Comparison of ENCODE assay signal across 8 cellular contexts in the genomic region with DNA sequence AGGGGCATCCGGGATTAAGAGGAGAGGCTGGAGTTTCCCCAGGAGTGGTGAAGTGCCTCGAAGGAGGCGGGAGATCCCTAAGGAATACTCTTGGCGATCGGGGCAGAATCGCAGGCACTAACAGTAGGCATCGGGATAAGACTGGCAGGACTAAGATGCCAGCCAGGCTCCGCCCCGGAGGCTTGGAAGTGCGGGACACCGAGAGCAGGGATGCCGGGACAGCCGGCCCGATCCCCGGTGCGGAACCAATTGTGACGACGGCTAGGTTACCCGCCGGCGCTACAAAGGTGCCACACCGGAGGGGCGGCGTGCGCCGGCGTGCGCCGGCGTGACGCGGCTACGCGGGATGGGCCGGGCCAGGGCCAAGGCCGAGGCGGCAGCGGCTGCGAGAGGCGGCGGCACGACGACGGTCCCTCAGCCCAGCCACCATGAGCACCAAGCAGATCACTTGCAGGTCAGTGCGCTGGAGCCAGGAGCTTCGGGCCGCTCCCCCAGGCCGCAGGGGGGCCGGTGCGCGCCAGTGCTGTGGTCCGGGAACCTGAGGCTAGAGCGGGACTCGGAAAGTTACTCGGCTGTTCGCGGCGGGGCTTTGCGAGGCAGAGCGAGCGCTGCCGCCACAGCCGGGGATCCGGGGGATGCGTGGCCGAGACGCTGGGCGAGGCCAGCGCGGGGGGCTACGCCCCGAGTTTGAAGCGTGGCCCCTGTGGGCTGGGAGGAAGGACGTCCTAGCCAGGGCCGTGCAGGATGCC.
A peak's percentile ranks its signal among the peaks of the same experiment; 100 is the strongest.
DNase-seq lines count a peak whose midpoint lies in the region; ATAC-seq lines count a peak whose summit lies in the region.

A gene with protein sequence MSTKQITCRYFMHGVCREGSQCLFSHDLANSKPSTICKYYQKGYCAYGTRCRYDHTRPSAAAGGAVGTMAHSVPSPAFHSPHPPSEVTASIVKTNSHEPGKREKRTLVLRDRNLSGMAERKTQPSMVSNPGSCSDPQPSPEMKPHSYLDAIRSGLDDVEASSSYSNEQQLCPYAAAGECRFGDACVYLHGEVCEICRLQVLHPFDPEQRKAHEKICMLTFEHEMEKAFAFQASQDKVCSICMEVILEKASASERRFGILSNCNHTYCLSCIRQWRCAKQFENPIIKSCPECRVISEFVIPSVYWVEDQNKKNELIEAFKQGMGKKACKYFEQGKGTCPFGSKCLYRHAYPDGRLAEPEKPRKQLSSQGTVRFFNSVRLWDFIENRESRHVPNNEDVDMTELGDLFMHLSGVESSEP (plus strand): TSS at position 365 of the 749 bp plus-strand sequence. CDS start 64 bp downstream, at position 429.

- in situ Hi-C loops in ACHN (cut with HindIII; ENCODE audit: low pct_ligation_motif_present, low pct_unique_long_range_greater_than_20kb, low sequenced_read_pairs) = no loop called here

- peak within 1 kb of the TSS; percentile 84 for H3K27ac ChIP-seq in caudate nucleus (ENCODE audit: low read depth, low read length)

- DNase-seq in ACHN (peak; percentile 87), NCI-H226 (peak; percentile 85), caudate nucleus (lab: John Stamatoyannopoulos, UW) (peak; percentile 35 to 94 (median 84)), iris pigment epithelial cell (ENCODE audit: low read depth) (peak; percentile 78)
- DNase-seq in activated CD4-positive, CD25-positive, alpha-beta regulatory T cell (lab: John Stamatoyannopoulos, UW) = peak; percentile 66 to 79 (median 74)
- DNase-seq in stimulated activated CD4-positive, alpha-beta T cell treated with anti-CD3 and anti-CD28 coated beads, Interleukin-12 subunit alpha, Interleukin-12 subunit beta, amount 100 ng/mL, for 4 hours = peak; percentile 85

- ATAC-seq in GM18858 (IDR thresholded peaks at IDR 0.05; ENCODE audit: unreplicated experiment) = peak; percentile 52
- ATAC-seq in HG03066 (IDR thresholded peaks at IDR 0.05; ENCODE audit: low read depth, unreplicated experiment) = peak; percentile 71

Comparison
In these comparisons a context has a peak if more than half of its experiments do, and no peak if none do; other contexts are left out.
1. Peak in every context shown above with its lines: DNase-seq, ATAC-seq and H3K27ac ChIP-seq.